In the genomic region with DNA sequence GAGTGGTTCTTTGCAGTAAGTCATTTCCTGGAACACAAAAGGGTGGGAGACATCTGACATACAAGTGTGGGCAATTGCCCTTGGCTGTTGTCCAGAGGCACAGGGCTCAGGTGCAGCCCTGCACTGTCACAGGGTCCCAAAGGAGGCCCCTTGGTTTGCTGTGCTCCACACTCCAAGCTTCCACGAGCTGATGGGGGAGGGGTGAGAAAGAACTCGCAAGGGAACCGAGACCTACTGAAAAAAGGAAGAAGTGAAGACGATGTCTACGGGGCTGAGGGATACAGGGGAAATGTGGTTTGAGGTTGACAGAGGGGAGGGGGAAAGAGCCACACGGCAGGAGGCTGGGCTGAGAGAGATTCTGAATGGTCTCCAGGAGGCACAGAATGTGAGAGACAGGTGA, we compare ENCODE assay signal across 8 cellular contexts.
DNase-seq lines count a peak whose midpoint lies in the region; ATAC-seq and TF ChIP-seq lines count a peak whose summit lies in the region.

No MANE protein-coding gene starts in this region.

- H3K9me3 Mint-ChIP-seq in activated naive CD4-positive, alpha-beta T cell treated with anti-CD3 and anti-CD28 coated beads, Interleukin-2, amount 10 ng/mL, durations not matched to agents 7 days and 5 days = no peaks in the 10 kb centered on the region
- H3K9me3 Mint-ChIP-seq in chondrocyte (ENCODE audit: low read depth) = no peaks in the 10 kb centered on the region

- intact Hi-C loops in upper lobe of right lung (cut with DNase I) = no loop called here

- peak; percentile 60 for DNase-seq in activated naive CD4-positive, alpha-beta T cell treated with anti-CD3 and anti-CD28 coated beads, Interleukin-2, amount 10 ng/mL, durations not matched to agents 7 days and 5 days
- no peak for DNase-seq in activated naive CD4-positive, alpha-beta T cell treated with anti-CD3 and anti-CD28 coated beads, Interleukin-2, amount 50 U/mL, for 16 hours
- peak; percentile 98 for DNase-seq in NB4 (ENCODE audit: low read depth)
- no peak for DNase-seq in epithelial cell of prostate (ENCODE audit: low read depth, low spot score)
- DNase-seq in upper lobe of right lung = no peak
- DNase-seq in chondrocyte (ENCODE audit: low spot score) = no peak
- no peak for DNase-seq in NCI-H2081 (lab: John Stamatoyannopoulos, UW)

- no peaks in the 10 kb centered on the region for H3K9me3 ChIP-seq in upper lobe of right lung

- H3K27ac ChIP-seq in epithelial cell of prostate (peak overlapping the region; percentile 79), upper lobe of right lung (no peak overlapping the region)

- H3K36me3 Mint-ChIP-seq in activated naive CD4-positive, alpha-beta T cell treated with anti-CD3 and anti-CD28 coated beads, Interleukin-2, amount 10 ng/mL, durations not matched to agents 7 days and 5 days = no peaks in the 10 kb centered on the region
- H3K36me3 Mint-ChIP-seq in chondrocyte (ENCODE audit: low read depth) = no peaks in the 10 kb centered on the region

- no peak overlapping the region for H3K4me3 Mint-ChIP-seq in activated naive CD4-positive, alpha-beta T cell treated with anti-CD3 and anti-CD28 coated beads, Interleukin-2, amount 10 ng/mL, durations not matched to agents 7 days and 5 days
- no peak overlapping the region for H3K4me3 Mint-ChIP-seq in chondrocyte (ENCODE audit: unreplicated experiment)

- TF ChIP-seq CTCF in NB4 (IDR thresholded peaks at IDR 0.05; ENCODE audit: low read depth, low read length) (no peak), upper lobe of right lung (IDR thresholded peaks at IDR 0.05) (no peak), chondrocyte (IDR thresholded peaks at IDR 0.05) (no peak)

- peak overlapping the region; percentile 43 for H3K4me3 ChIP-seq in NB4 (ENCODE audit: low read depth, low read length)
- no peak overlapping the region for H3K4me3 ChIP-seq in upper lobe of right lung

- H3K27me3 ChIP-seq in upper lobe of right lung = no peaks in the 10 kb centered on the region

- peaks cover 50% of the 10 kb centered on the region for H3K27me3 Mint-ChIP-seq in activated naive CD4-positive, alpha-beta T cell treated with anti-CD3 and anti-CD28 coated beads, Interleukin-2, amount 10 ng/mL, durations not matched to agents 7 days and 5 days
- H3K27me3 Mint-ChIP-seq in chondrocyte (ENCODE audit: low read depth) = no peaks in the 10 kb centered on the region

- peak overlapping the region; percentile 37 for H3K27ac Mint-ChIP-seq in activated naive CD4-positive, alpha-beta T cell treated with anti-CD3 and anti-CD28 coated beads, Interleukin-2, amount 10 ng/mL, durations not matched to agents 7 days and 5 days
- H3K27ac Mint-ChIP-seq in chondrocyte (ENCODE audit: unreplicated experiment) = no peak overlapping the region

- H3K36me3 ChIP-seq in upper lobe of right lung = no peaks in the 10 kb centered on the region

- H3K4me1 Mint-ChIP-seq in activated naive CD4-positive, alpha-beta T cell treated with anti-CD3 and anti-CD28 coated beads, Interleukin-2, amount 10 ng/mL, durations not matched to agents 7 days and 5 days = peaks cover 41% of the 10 kb centered on the region
- peaks cover 15% of the 10 kb centered on the region for H3K4me1 Mint-ChIP-seq in chondrocyte (ENCODE audit: low read depth)

- H3K4me1 ChIP-seq in upper lobe of right lung = peaks cover 25% of the 10 kb centered on the region

- CTCF ChIA-PET in activated naive CD4-positive, alpha-beta T cell treated with anti-CD3 and anti-CD28 coated beads, Interleukin-2, amount 10 ng/mL, durations not matched to agents 7 days and 5 days (lab: Charles Lee) = interaction anchor here (1.2 to 2.7 kb wide), 3 partner anchors 12 to 47 kb away, joined by 3 to 10 read pairs (median 3); no protein-coding TSS in a partner anchor

- TF ChIP-seq POLR2A in NB4 (IDR thresholded peaks at IDR 0.05; ENCODE audit: extremely low read depth, insufficient read length) = no peak

- peak; percentile 58 for ATAC-seq in upper lobe of right lung
- ATAC-seq in GM19467 (IDR thresholded peaks at IDR 0.05; ENCODE audit: unreplicated experiment) = no peak

Comparison
In these comparisons a context has a peak if more than half of its experiments do, and no peak if none do; other contexts are left out.
1. DNase-seq: peak in activated naive CD4-positive, alpha-beta T cell treated with anti-CD3 and anti-CD28 coated beads, Interleukin-2, amount 10 ng/mL, durations not matched to agents 7 days and 5 days (single experiment) and NB4 (single experiment); none in activated naive CD4-positive, alpha-beta T cell treated with anti-CD3 and anti-CD28 coated beads, Interleukin-2, amount 50 U/mL, for 16 hours (single experiment), epithelial cell of prostate (single experiment), upper lobe of right lung (single experiment), chondrocyte (single experiment) and NCI-H2081 (0 of 2).